ENCODE assay signal across 1 cellular context in the genomic region with DNA sequence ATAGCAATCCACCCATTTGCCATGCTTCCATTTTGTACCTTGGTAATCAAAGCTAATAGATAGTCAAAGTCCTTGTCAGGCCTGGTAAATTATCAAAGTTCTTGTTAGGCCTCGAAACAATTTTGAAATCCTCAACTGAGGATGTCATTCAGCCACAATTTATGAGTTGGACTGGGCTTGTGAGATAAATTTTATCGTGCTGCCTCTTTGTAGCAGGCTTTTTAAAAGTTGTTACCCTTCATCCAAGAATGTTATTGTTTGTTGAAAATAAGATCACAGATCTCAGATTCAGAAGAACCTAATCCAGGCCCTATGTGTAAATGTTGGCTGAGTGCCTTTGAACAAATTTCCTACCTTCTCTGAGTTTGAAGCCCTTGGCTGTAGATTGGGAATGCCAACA.
TF ChIP-seq lines count a peak whose summit lies in the region.

No MANE protein-coding gene starts in this region.

TF ChIP-seq in K562, 482 proteins besides CTCF, POLR2A, EP300 and RAD21 (continued from another document and continues in another):
- TF ChIP-seq, protein P1, sequence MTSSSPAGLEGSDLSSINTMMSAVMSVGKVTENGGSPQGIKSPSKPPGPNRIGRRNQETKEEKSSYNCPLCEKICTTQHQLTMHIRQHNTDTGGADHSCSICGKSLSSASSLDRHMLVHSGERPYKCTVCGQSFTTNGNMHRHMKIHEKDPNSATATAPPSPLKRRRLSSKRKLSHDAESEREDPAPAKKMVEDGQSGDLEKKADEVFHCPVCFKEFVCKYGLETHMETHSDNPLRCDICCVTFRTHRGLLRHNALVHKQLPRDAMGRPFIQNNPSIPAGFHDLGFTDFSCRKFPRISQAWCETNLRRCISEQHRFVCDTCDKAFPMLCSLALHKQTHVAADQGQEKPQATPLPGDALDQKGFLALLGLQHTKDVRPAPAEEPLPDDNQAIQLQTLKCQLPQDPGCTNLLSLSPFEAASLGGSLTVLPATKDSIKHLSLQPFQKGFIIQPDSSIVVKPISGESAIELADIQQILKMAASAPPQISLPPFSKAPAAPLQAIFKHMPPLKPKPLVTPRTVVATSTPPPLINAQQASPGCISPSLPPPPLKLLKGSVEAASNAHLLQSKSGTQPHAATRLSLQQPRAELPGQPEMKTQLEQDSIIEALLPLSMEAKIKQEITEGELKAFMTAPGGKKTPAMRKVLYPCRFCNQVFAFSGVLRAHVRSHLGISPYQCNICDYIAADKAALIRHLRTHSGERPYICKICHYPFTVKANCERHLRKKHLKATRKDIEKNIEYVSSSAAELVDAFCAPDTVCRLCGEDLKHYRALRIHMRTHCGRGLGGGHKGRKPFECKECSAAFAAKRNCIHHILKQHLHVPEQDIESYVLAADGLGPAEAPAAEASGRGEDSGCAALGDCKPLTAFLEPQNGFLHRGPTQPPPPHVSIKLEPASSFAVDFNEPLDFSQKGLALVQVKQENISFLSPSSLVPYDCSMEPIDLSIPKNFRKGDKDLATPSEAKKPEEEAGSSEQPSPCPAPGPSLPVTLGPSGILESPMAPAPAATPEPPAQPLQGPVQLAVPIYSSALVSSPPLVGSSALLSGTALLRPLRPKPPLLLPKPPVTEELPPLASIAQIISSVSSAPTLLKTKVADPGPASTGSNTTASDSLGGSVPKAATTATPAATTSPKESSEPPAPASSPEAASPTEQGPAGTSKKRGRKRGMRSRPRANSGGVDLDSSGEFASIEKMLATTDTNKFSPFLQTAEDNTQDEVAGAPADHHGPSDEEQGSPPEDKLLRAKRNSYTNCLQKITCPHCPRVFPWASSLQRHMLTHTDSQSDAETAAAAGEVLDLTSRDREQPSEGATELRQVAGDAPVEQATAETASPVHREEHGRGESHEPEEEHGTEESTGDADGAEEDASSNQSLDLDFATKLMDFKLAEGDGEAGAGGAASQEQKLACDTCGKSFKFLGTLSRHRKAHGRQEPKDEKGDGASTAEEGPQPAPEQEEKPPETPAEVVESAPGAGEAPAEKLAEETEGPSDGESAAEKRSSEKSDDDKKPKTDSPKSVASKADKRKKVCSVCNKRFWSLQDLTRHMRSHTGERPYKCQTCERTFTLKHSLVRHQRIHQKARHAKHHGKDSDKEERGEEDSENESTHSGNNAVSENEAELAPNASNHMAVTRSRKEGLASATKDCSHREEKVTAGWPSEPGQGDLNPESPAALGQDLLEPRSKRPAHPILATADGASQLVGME (CRISPR knock-in tag; IDR thresholded peaks at IDR 0.05): no peak
- TF ChIP-seq SMARCA5 (IDR thresholded peaks at IDR 0.05) (no peak), POLR3G (IDR thresholded peaks at IDR 0.05; ENCODE audit: extremely low read depth, insufficient read length, insufficient replicate concordance) (no peak), ARID1B (IDR thresholded peaks at IDR 0.05) (peak; percentile 82), RCOR1 (IDR thresholded peaks at IDR 0.05; ENCODE audit: borderline replicate concordance in 1 of 2, low read depth in 2 of 2, low read length in 2 of 2) (peak in 1 of 2 experiments; percentile 75; a peak in 1 of 4 replicates), ATF1 (CRISPR knock-in tag; IDR thresholded peaks at IDR 0.05) (no peak), ATF1 (tag; IDR thresholded peaks at IDR 0.05) (no peak), TEAD1 (CRISPR knock-in tag; IDR thresholded peaks at IDR 0.05) (0 out of 4 replicates have a peak, but pooled peaks of 1 of the 2 experiments have one; percentile 48), DACH1 (IDR thresholded peaks at IDR 0.05; ENCODE audit: partially characterized antibody) (no peak), MTA2 (IDR thresholded peaks at IDR 0.05; ENCODE audit: low read depth) (peak; percentile 26; the same call in 1 of the 2 replicates), FOSL1 (tag; conservative IDR thresholded peaks at IDR 0.05) (0 out of 2 replicates have a peak, but pooled peaks have one; percentile 25), ZNF197 (CRISPR knock-in tag; IDR thresholded peaks at IDR 0.05; ENCODE audit: low read depth) (no peak), ZNF766 (CRISPR knock-in tag; conservative IDR thresholded peaks at IDR 0.05) (no peak), ZNF707 (CRISPR knock-in tag; conservative IDR thresholded peaks at IDR 0.05) (no peak), CBFA2T2 (conservative IDR thresholded peaks at IDR 0.05) (peak; percentile 53), ZBTB7A (IDR thresholded peaks at IDR 0.05; ENCODE audit: borderline replicate concordance, control insufficient read depth, low read depth, low read length) (no peak), FOXJ2 (tag; IDR thresholded peaks at IDR 0.05) (no peak), FOXM1 (IDR thresholded peaks at IDR 0.05; ENCODE audit: low read depth) (no peak), FOXM1 (CRISPR knock-in tag; IDR thresholded peaks at IDR 0.05; ENCODE audit: low read depth) (no peak), HDAC1 (IDR thresholded peaks at IDR 0.05) (no peak), SMARCE1 (IDR thresholded peaks at IDR 0.05) (no peak), HNRNPK (IDR thresholded peaks at IDR 0.05; ENCODE audit: low read depth, low read length, poor library complexity, severe bottlenecking) (no peak), SOX6 (IDR thresholded peaks at IDR 0.05) (peak; percentile 93), KLF10 (CRISPR knock-in tag; IDR thresholded peaks at IDR 0.05) (no peak), ZNF12 (CRISPR knock-in tag; IDR thresholded peaks at IDR 0.05) (no peak), PCBP1 (IDR thresholded peaks at IDR 0.05; ENCODE audit: low read depth, low read length, poor library complexity, severe bottlenecking) (no peak), NCOA6 (IDR thresholded peaks at IDR 0.05) (no peak), RBM14 (IDR thresholded peaks at IDR 0.05; ENCODE audit: borderline replicate concordance, insufficient read depth, low read depth, low read length) (no peak)
- TF ChIP-seq, protein P2, sequence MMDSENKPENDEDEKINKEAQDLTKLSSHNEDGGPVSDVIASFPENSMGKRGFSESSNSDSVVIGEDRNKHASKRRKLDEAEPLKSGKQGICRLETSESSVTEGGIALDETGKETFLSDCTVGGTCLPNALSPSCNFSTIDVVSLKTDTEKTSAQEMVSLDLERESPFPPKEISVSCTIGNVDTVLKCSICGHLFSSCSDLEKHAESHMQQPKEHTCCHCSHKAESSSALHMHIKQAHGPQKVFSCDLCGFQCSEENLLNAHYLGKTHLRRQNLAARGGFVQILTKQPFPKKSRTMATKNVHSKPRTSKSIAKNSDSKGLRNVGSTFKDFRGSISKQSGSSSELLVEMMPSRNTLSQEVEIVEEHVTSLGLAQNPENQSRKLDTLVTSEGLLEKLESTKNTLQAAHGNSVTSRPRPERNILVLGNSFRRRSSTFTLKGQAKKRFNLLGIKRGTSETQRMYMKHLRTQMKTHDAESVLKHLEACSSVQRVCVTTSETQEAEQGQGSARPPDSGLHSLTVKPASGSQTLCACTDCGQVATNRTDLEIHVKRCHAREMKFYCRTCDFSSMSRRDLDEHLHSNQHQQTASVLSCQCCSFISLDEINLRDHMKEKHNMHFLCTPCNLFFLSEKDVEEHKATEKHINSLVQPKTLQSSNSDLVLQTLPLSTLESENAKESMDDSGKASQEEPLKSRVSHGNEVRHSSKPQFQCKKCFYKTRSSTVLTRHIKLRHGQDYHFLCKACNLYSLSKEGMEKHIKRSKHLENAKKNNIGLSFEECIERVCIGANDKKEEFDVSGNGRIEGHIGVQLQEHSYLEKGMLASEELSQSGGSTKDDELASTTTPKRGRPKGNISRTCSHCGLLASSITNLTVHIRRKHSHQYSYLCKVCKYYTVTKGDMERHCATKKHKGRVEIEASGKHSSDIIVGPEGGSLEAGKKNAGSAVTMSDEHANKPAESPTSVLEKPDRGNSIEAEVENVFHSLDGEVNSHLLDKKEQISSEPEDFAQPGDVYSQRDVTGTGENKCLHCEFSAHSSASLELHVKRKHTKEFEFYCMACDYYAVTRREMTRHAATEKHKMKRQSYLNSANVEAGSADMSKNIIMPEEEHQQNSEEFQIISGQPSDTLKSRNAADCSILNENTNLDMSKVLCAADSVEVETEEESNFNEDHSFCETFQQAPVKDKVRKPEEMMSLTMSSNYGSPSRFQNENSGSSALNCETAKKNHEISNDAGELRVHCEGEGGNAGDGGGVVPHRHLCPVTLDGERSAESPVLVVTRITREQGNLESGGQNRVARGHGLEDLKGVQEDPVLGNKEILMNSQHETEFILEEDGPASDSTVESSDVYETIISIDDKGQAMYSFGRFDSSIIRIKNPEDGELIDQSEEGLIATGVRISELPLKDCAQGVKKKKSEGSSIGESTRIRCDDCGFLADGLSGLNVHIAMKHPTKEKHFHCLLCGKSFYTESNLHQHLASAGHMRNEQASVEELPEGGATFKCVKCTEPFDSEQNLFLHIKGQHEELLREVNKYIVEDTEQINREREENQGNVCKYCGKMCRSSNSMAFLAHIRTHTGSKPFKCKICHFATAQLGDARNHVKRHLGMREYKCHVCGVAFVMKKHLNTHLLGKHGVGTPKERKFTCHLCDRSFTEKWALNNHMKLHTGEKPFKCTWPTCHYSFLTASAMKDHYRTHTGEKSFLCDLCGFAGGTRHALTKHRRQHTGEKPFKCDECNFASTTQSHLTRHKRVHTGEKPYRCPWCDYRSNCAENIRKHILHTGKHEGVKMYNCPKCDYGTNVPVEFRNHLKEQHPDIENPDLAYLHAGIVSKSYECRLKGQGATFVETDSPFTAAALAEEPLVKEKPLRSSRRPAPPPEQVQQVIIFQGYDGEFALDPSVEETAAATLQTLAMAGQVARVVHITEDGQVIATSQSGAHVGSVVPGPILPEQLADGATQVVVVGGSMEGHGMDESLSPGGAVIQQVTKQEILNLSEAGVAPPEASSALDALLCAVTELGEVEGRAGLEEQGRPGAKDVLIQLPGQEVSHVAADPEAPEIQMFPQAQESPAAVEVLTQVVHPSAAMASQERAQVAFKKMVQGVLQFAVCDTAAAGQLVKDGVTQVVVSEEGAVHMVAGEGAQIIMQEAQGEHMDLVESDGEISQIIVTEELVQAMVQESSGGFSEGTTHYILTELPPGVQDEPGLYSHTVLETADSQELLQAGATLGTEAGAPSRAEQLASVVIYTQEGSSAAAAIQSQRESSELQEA (IDR thresholded peaks at IDR 0.05; ENCODE audit: low read depth): no peak
- TF ChIP-seq, protein P3, sequence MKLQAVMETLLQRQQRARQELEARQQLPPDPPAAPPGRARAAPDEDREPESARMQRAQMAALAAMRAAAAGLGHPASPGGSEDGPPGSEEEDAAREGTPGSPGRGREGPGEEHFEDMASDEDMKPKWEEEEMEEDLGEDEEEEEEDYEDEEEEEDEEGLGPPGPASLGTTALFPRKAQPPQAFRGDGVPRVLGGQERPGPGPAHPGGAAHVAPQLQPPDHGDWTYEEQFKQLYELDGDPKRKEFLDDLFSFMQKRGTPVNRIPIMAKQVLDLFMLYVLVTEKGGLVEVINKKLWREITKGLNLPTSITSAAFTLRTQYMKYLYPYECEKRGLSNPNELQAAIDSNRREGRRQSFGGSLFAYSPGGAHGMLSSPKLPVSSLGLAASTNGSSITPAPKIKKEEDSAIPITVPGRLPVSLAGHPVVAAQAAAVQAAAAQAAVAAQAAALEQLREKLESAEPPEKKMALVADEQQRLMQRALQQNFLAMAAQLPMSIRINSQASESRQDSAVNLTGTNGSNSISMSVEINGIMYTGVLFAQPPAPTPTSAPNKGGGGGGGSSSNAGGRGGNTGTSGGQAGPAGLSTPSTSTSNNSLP (IDR thresholded peaks at IDR 0.05; ENCODE audit: borderline replicate concordance, low read depth, low read length): no peak
- TF ChIP-seq, protein P4, sequence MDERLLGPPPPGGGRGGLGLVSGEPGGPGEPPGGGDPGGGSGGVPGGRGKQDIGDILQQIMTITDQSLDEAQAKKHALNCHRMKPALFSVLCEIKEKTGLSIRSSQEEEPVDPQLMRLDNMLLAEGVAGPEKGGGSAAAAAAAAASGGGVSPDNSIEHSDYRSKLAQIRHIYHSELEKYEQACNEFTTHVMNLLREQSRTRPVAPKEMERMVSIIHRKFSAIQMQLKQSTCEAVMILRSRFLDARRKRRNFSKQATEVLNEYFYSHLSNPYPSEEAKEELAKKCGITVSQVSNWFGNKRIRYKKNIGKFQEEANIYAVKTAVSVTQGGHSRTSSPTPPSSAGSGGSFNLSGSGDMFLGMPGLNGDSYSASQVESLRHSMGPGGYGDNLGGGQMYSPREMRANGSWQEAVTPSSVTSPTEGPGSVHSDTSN (CRISPR knock-in tag; IDR thresholded peaks at IDR 0.05; ENCODE audit: low read depth): no peak
- TF ChIP-seq, protein P4 (tag; conservative IDR thresholded peaks at IDR 0.05; ENCODE audit: low read depth): peak; percentile 82
- TF ChIP-seq, protein P5, sequence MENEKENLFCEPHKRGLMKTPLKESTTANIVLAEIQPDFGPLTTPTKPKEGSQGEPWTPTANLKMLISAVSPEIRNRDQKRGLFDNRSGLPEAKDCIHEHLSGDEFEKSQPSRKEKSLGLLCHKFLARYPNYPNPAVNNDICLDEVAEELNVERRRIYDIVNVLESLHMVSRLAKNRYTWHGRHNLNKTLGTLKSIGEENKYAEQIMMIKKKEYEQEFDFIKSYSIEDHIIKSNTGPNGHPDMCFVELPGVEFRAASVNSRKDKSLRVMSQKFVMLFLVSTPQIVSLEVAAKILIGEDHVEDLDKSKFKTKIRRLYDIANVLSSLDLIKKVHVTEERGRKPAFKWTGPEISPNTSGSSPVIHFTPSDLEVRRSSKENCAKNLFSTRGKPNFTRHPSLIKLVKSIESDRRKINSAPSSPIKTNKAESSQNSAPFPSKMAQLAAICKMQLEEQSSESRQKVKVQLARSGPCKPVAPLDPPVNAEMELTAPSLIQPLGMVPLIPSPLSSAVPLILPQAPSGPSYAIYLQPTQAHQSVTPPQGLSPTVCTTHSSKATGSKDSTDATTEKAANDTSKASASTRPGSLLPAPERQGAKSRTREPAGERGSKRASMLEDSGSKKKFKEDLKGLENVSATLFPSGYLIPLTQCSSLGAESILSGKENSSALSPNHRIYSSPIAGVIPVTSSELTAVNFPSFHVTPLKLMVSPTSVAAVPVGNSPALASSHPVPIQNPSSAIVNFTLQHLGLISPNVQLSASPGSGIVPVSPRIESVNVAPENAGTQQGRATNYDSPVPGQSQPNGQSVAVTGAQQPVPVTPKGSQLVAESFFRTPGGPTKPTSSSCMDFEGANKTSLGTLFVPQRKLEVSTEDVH (IDR thresholded peaks at IDR 0.05; ENCODE audit: low read depth, partially characterized antibody): no peak
